ENCODE assay signal across 8 cellular contexts in genomic region chr7:137981668-137982067, GRCh38. TPM values are rescaled to one million over a fixed set of nuclear protein-coding genes. Genes with fewer than 3 reads are reported as not detected.
DNase-seq lines count a peak whose midpoint lies in the region; ATAC-seq and TF ChIP-seq lines count a peak whose summit lies in the region.

No MANE protein-coding gene starts in this region.

- TF ChIP-seq CTCF in nephron progenitor cell (IDR thresholded peaks at IDR 0.05) = no peak

- peaks cover 54% of the 10 kb centered on the region for H3K36me3 Mint-ChIP-seq in nephron progenitor cell (ENCODE audit: low read depth)
- peaks cover 66% of the 10 kb centered on the region for H3K36me3 Mint-ChIP-seq in activated T-helper 2 cell treated with anti-CD3 and anti-CD28 coated beads, Interferon-gamma antibody, Interleukin-2, Interleukin-4, amounts not matched to agents 10 μg/mL and 5 μg/mL and 100 μg/mL, durations not matched to agents 14 hours and 24 hours and 36 hours (ENCODE audit: low read depth)
- H3K36me3 Mint-ChIP-seq in activated T-cell treated with anti-CD3 and anti-CD28 coated beads, Interleukin-2, amount 50 U/mL, for 72 hours (ENCODE audit: insufficient read depth in 2 of 2) = peaks cover 10 to 23% of the 10 kb centered on the region in 2 donors
- peaks cover 28% of the 10 kb centered on the region for H3K36me3 Mint-ChIP-seq in activated T-cell treated with anti-CD3 and anti-CD28 coated beads, Interleukin-2, amount 50 U/mL, for 4 hours (ENCODE audit: insufficient read depth)

- intact Hi-C loops in activated T-helper 2 cell treated with anti-CD3 and anti-CD28 coated beads, Interferon-gamma antibody, Interleukin-2, Interleukin-4, amounts not matched to agents 10 μg/mL and 5 μg/mL and 100 μg/mL, durations not matched to agents 14 hours and 24 hours and 36 hours (cut with micrococcal nuclease) = no loop called here

- H3K9me3 Mint-ChIP-seq in nephron progenitor cell = peaks cover 14% of the 10 kb centered on the region
- H3K9me3 Mint-ChIP-seq in activated T-helper 2 cell treated with anti-CD3 and anti-CD28 coated beads, Interferon-gamma antibody, Interleukin-2, Interleukin-4, amounts not matched to agents 10 μg/mL and 5 μg/mL and 100 μg/mL, durations not matched to agents 14 hours and 24 hours and 36 hours = peaks cover 12% of the 10 kb centered on the region
- peaks cover 2 to 5% of the 10 kb centered on the region in 2 donors for H3K9me3 Mint-ChIP-seq in activated T-cell treated with anti-CD3 and anti-CD28 coated beads, Interleukin-2, amount 50 U/mL, for 72 hours
- peaks cover 6% of the 10 kb centered on the region for H3K9me3 Mint-ChIP-seq in activated T-cell treated with anti-CD3 and anti-CD28 coated beads, Interleukin-2, amount 50 U/mL, for 4 hours

- peak; percentile 61 for ATAC-seq in GM21529 (IDR thresholded peaks at IDR 0.05; ENCODE audit: unreplicated experiment)
- ATAC-seq in HG03565 (IDR thresholded peaks at IDR 0.05; ENCODE audit: unreplicated experiment) = peak; percentile 53
- no peak for ATAC-seq in activated T-cell treated with anti-CD3 and anti-CD28 coated beads, Interleukin-2, amount 50 U/mL, for 72 hours (replicated peaks in 1 of 2)
- no peak for ATAC-seq in activated T-cell treated with anti-CD3 and anti-CD28 coated beads, Interleukin-2, amount 50 U/mL, for 4 hours

- DNase-seq in nephron progenitor cell = no peak
- no peak for DNase-seq in activated T-helper 2 cell treated with anti-CD3 and anti-CD28 coated beads, Interferon-gamma antibody, Interleukin-2, Interleukin-4, amounts not matched to agents 10 μg/mL and 5 μg/mL and 100 μg/mL, durations not matched to agents 14 hours and 24 hours and 36 hours (ENCODE audit: low spot score)
- DNase-seq in activated T-cell treated with anti-CD3 and anti-CD28 coated beads, Interleukin-2, amount 50 U/mL, for 72 hours = no peak
- DNase-seq in SKM-1 (lab: John Stamatoyannopoulos, UW; ENCODE audit: unreplicated experiment) = no peak
- DNase-seq in activated T-cell treated with anti-CD3 and anti-CD28 coated beads, Interleukin-2, amount 50 U/mL, for 4 hours = no peak

- TF ChIP-seq POLR2A in GM15510 (IDR thresholded peaks at IDR 0.05; ENCODE audit: borderline replicate concordance, extremely low read depth, insufficient read length) = peak; percentile 32

- peak overlapping the region; percentile 25 for H3K27ac Mint-ChIP-seq in nephron progenitor cell
- no peak overlapping the region for H3K27ac Mint-ChIP-seq in activated T-helper 2 cell treated with anti-CD3 and anti-CD28 coated beads, Interferon-gamma antibody, Interleukin-2, Interleukin-4, amounts not matched to agents 10 μg/mL and 5 μg/mL and 100 μg/mL, durations not matched to agents 14 hours and 24 hours and 36 hours
- H3K27ac Mint-ChIP-seq in activated T-cell treated with anti-CD3 and anti-CD28 coated beads, Interleukin-2, amount 50 U/mL, for 72 hours = no peak overlapping the region

- peaks cover 24% of the 10 kb centered on the region for H3K4me1 Mint-ChIP-seq in nephron progenitor cell
- peaks cover 3% of the 10 kb centered on the region for H3K4me1 Mint-ChIP-seq in activated T-helper 2 cell treated with anti-CD3 and anti-CD28 coated beads, Interferon-gamma antibody, Interleukin-2, Interleukin-4, amounts not matched to agents 10 μg/mL and 5 μg/mL and 100 μg/mL, durations not matched to agents 14 hours and 24 hours and 36 hours (ENCODE audit: low read depth)
- peaks cover 4% of the 10 kb centered on the region for H3K4me1 Mint-ChIP-seq in activated T-cell treated with anti-CD3 and anti-CD28 coated beads, Interleukin-2, amount 50 U/mL, for 72 hours (ENCODE audit: low read depth)
- peaks cover 10% of the 10 kb centered on the region for H3K4me1 Mint-ChIP-seq in activated T-cell treated with anti-CD3 and anti-CD28 coated beads, Interleukin-2, amount 50 U/mL, for 4 hours (ENCODE audit: low read depth)

- peaks cover 3% of the 10 kb centered on the region for H3K27me3 Mint-ChIP-seq in nephron progenitor cell (ENCODE audit: low read depth, poor library complexity)
- H3K27me3 Mint-ChIP-seq in activated T-helper 2 cell treated with anti-CD3 and anti-CD28 coated beads, Interferon-gamma antibody, Interleukin-2, Interleukin-4, amounts not matched to agents 10 μg/mL and 5 μg/mL and 100 μg/mL, durations not matched to agents 14 hours and 24 hours and 36 hours (ENCODE audit: low read depth) = no peaks in the 10 kb centered on the region
- no peaks in the 10 kb centered on the region for H3K27me3 Mint-ChIP-seq in activated T-cell treated with anti-CD3 and anti-CD28 coated beads, Interleukin-2, amount 50 U/mL, for 72 hours (ENCODE audit: low read depth)
- no peaks in the 10 kb centered on the region for H3K27me3 Mint-ChIP-seq in activated T-cell treated with anti-CD3 and anti-CD28 coated beads, Interleukin-2, amount 50 U/mL, for 4 hours (ENCODE audit: low read depth)

- H3K4me3 Mint-ChIP-seq in nephron progenitor cell = no peak overlapping the region
- no peak overlapping the region for H3K4me3 Mint-ChIP-seq in activated T-helper 2 cell treated with anti-CD3 and anti-CD28 coated beads, Interferon-gamma antibody, Interleukin-2, Interleukin-4, amounts not matched to agents 10 μg/mL and 5 μg/mL and 100 μg/mL, durations not matched to agents 14 hours and 24 hours and 36 hours (ENCODE audit: low read depth)
- H3K4me3 Mint-ChIP-seq in activated T-cell treated with anti-CD3 and anti-CD28 coated beads, Interleukin-2, amount 50 U/mL, for 72 hours = no peak overlapping the region
- no peak overlapping the region for H3K4me3 Mint-ChIP-seq in activated T-cell treated with anti-CD3 and anti-CD28 coated beads, Interleukin-2, amount 50 U/mL, for 4 hours

RNA-seq across cellular contexts. Expression of gene CREB3L2, which starts 20.2 kb away (rescaled TPM):
- 58.6 and 65.6 TPM in 2 replicates for total RNA-seq in activated T-helper 2 cell treated with anti-CD3 and anti-CD28 coated beads, Interferon-gamma antibody, Interleukin-2, Interleukin-4, amounts not matched to agents 10 μg/mL and 5 μg/mL and 100 μg/mL, durations not matched to agents 14 hours and 24 hours and 36 hours
- total RNA-seq in activated T-cell treated with anti-CD3 and anti-CD28 coated beads, Interleukin-2, amount 50 U/mL, for 72 hours = 10 to 100 TPM; 49.4 to 55.1 TPM
- 10 to 100 TPM; 28.1 to 34.6 (median 29.8) TPM for total RNA-seq in activated T-cell treated with anti-CD3 and anti-CD28 coated beads, Interleukin-2, amount 50 U/mL, for 4 hours

Comparison
In these comparisons a context has a peak if more than half of its experiments do, and no peak if none do; other contexts are left out.
1. ATAC-seq: peak in GM21529 (single experiment) and HG03565 (single experiment); none in activated T-cell treated with anti-CD3 and anti-CD28 coated beads, Interleukin-2, amount 50 U/mL, for 72 hours (0 of 2) and activated T-cell treated with anti-CD3 and anti-CD28 coated beads, Interleukin-2, amount 50 U/mL, for 4 hours (0 of 2).